ENCODE assay signal across 1 cellular context in genomic region chr1:152917794-152918193, GRCh38.
TF ChIP-seq lines count a peak whose summit lies in the region.

No MANE protein-coding gene starts in this region.

TF ChIP-seq in SK-N-SH, 30 proteins besides CTCF, POLR2A, EP300 and RAD21 (continued from another document):
- TF ChIP-seq, protein P1, sequence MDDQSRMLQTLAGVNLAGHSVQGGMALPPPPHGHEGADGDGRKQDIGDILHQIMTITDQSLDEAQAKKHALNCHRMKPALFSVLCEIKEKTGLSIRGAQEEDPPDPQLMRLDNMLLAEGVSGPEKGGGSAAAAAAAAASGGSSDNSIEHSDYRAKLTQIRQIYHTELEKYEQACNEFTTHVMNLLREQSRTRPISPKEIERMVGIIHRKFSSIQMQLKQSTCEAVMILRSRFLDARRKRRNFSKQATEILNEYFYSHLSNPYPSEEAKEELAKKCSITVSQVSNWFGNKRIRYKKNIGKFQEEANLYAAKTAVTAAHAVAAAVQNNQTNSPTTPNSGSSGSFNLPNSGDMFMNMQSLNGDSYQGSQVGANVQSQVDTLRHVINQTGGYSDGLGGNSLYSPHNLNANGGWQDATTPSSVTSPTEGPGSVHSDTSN (IDR thresholded peaks at IDR 0.05): no peak
- no peak for TF ChIP-seq ZBTB33 (IDR thresholded peaks at IDR 0.05; ENCODE audit: borderline replicate concordance, low read depth)
- TF ChIP-seq GATA2 (CRISPR knock-in tag; IDR thresholded peaks at IDR 0.05): no peak
- no peak for TF ChIP-seq RFX5 (IDR thresholded peaks at IDR 0.05; ENCODE audit: low read length)
- TF ChIP-seq, protein P2, sequence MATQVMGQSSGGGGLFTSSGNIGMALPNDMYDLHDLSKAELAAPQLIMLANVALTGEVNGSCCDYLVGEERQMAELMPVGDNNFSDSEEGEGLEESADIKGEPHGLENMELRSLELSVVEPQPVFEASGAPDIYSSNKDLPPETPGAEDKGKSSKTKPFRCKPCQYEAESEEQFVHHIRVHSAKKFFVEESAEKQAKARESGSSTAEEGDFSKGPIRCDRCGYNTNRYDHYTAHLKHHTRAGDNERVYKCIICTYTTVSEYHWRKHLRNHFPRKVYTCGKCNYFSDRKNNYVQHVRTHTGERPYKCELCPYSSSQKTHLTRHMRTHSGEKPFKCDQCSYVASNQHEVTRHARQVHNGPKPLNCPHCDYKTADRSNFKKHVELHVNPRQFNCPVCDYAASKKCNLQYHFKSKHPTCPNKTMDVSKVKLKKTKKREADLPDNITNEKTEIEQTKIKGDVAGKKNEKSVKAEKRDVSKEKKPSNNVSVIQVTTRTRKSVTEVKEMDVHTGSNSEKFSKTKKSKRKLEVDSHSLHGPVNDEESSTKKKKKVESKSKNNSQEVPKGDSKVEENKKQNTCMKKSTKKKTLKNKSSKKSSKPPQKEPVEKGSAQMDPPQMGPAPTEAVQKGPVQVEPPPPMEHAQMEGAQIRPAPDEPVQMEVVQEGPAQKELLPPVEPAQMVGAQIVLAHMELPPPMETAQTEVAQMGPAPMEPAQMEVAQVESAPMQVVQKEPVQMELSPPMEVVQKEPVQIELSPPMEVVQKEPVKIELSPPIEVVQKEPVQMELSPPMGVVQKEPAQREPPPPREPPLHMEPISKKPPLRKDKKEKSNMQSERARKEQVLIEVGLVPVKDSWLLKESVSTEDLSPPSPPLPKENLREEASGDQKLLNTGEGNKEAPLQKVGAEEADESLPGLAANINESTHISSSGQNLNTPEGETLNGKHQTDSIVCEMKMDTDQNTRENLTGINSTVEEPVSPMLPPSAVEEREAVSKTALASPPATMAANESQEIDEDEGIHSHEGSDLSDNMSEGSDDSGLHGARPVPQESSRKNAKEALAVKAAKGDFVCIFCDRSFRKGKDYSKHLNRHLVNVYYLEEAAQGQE (IDR thresholded peaks at IDR 0.05; ENCODE audit: low read depth, low read length): no peak
